In genomic region chr19:49086296-49086695, GRCh38 we compare ENCODE assay signal across 9 cellular contexts. TPM values are rescaled to one million over a fixed set of nuclear protein-coding genes. Genes with fewer than 3 reads are reported as not detected.
A peak's percentile ranks its signal among the peaks of the same experiment; 100 is the strongest.
DNase-seq lines count a peak whose midpoint lies in the region; ATAC-seq, FAIRE-seq and TF ChIP-seq lines count a peak whose summit lies in the region.
"Had no signal": no experiment of that assay in that cellular context is flagged by ENCODE, and none has a peak within 500 bp of the region (broad histone marks: within the 10 kb centered on the region; RNA-seq: fewer than 3 reads in every experiment).

No MANE protein-coding gene starts in this region.

- no peak for TF ChIP-seq POLR2A in K562 (conservative IDR thresholded peaks at IDR 0.05)
- no peak for TF ChIP-seq POLR2A in upper lobe of left lung (IDR thresholded peaks at IDR 0.05)

- H3K4me3 ChIP-seq in K562 (peak overlapping the region; percentile 77), mesenchymal stem cell (ENCODE audit: insufficient read depth in 1 of 2, low read depth in 1 of 2, low read length in 2 of 2) (peak overlapping the region; percentile 72 to 95), upper lobe of left lung (peak overlapping the region; percentile 93 to 100 (median 98))

- H3K9me3 ChIP-seq in K562 (replicated peaks; ENCODE audit: control insufficient read depth, insufficient read depth, low read depth, low read length), result no peaks in the 10 kb centered on the region
- no peaks in the 10 kb centered on the region for H3K9me3 ChIP-seq in mesenchymal stem cell (ENCODE audit: control insufficient read depth, low read length)
- no peaks in the 10 kb centered on the region for H3K9me3 ChIP-seq in upper lobe of left lung

- H3K27me3 Mint-ChIP-seq in activated naive CD4-positive, alpha-beta T cell treated with anti-CD3 and anti-CD28 coated beads for 36 hours (ENCODE audit: low read depth), result no peaks in the 10 kb centered on the region

- peaks cover 10 to 34% of the 10 kb centered on the region in 2 experiments; a peak in 4 of 5 replicates for H3K4me1 ChIP-seq in K562 (replicated peaks in 1 of 2; ENCODE audit: control insufficient read depth in 2 of 2, insufficient read depth in 2 of 2, low read length in 2 of 2)
- H3K4me1 ChIP-seq in mesenchymal stem cell (ENCODE audit: control insufficient read depth, insufficient read depth, low read depth, low read length), result peaks cover 18% of the 10 kb centered on the region
- H3K4me1 ChIP-seq in upper lobe of left lung, result peaks cover 19 to 38% (median 23%) of the 10 kb centered on the region in 4 donors

- H3K4me1 Mint-ChIP-seq in activated naive CD4-positive, alpha-beta T cell treated with anti-CD3 and anti-CD28 coated beads for 36 hours (ENCODE audit: low read depth), result peaks cover 40% of the 10 kb centered on the region

- H3K23ac ChIP-seq in mesenchymal stem cell (ENCODE audit: low read length in 2 of 2), result no peak overlapping the region

- TF ChIP-seq RAD21 in K562 (CRISPR knock-in tag; conservative IDR thresholded peaks at IDR 0.05 in 1 of 2, IDR thresholded peaks at IDR 0.05 in 1 of 2), result no peak

- H3K4me2 ChIP-seq in K562 (ENCODE audit: insufficient read depth, low read length) (peak overlapping the region; percentile 92), mesenchymal stem cell (ENCODE audit: low read length, poor library complexity, severe bottlenecking) (peak overlapping the region; percentile 89)

- H2AFZ ChIP-seq in K562 (ENCODE audit: low read depth, low read length), result no peak overlapping the region
- H2AFZ ChIP-seq in mesenchymal stem cell (ENCODE audit: low read depth, low read length), result no peak overlapping the region

- POLR2A ChIA-PET in K562 (lab: Yijun Ruan, JAX), result interaction anchor here (1.3 to 2.1 kb wide), 3 partner anchors 9 to 42 kb away, joined by 3 to 9 read pairs (median 6); no protein-coding TSS in a partner anchor

- H3K27ac ChIP-seq in K562 (ENCODE audit: extremely low read depth, low read depth, low read length) (peak overlapping the region; percentile 94), mesenchymal stem cell (ENCODE audit: low read length, poor library complexity, severe bottlenecking) (no peak overlapping the region), upper lobe of left lung (peak overlapping the region in 3 of 4 donors; percentile 91 to 95 (median 92))

- H2BK120ac ChIP-seq in mesenchymal stem cell (ENCODE audit: low read depth, low read length), result no peak overlapping the region

- H2AK5ac ChIP-seq in mesenchymal stem cell (ENCODE audit: low read length, severe bottlenecking), result no peak overlapping the region

- H3K14ac ChIP-seq in mesenchymal stem cell (ENCODE audit: low read length in 2 of 2), result no peak overlapping the region

- H4K20me1 ChIP-seq in K562 (replicated peaks; ENCODE audit: control insufficient read depth, insufficient read depth, low read length), result peaks cover 26% of the 10 kb centered on the region

- H3K4me3 Mint-ChIP-seq in activated naive CD4-positive, alpha-beta T cell treated with anti-CD3 and anti-CD28 coated beads for 36 hours, result peak overlapping the region; percentile 96

- no peaks in the 10 kb centered on the region for H3K27me3 ChIP-seq in K562 (ENCODE audit: control insufficient read depth in 2 of 2, insufficient read depth in 2 of 2, low read length in 2 of 2)
- H3K27me3 ChIP-seq in mesenchymal stem cell (ENCODE audit: control insufficient read depth in 1 of 2, insufficient read depth in 1 of 2, low read length in 2 of 2), result no peaks in the 10 kb centered on the region
- H3K27me3 ChIP-seq in upper lobe of left lung, result no peaks in the 10 kb centered on the region

- no peak overlapping the region for H3K18ac ChIP-seq in mesenchymal stem cell (ENCODE audit: low read depth in 1 of 2, low read length in 2 of 2)

- no peaks in the 10 kb centered on the region for H3K9me1 ChIP-seq in K562 (ENCODE audit: control insufficient read depth, insufficient read depth, low read length)

- H3K27ac Mint-ChIP-seq in activated naive CD4-positive, alpha-beta T cell treated with anti-CD3 and anti-CD28 coated beads for 36 hours, result peak overlapping the region; percentile 93

- no peak overlapping the region for H3K4ac ChIP-seq in mesenchymal stem cell (ENCODE audit: low read depth in 1 of 2, low read length in 2 of 2)

- no peak overlapping the region for H2BK5ac ChIP-seq in mesenchymal stem cell (ENCODE audit: low read depth, low read length, poor library complexity, severe bottlenecking)

- H3K36me3 ChIP-seq in K562 (ENCODE audit: control insufficient read depth, insufficient read depth, low read length), result peaks cover 45% of the 10 kb centered on the region
- H3K36me3 ChIP-seq in mesenchymal stem cell (ENCODE audit: control insufficient read depth in 1 of 2, insufficient read depth in 2 of 2, low read depth in 1 of 2, low read length in 2 of 2), result peaks cover 34 to 35% of the 10 kb centered on the region in 2 experiments
- H3K36me3 ChIP-seq in upper lobe of left lung, result peaks cover 12 to 39% (median 29%) of the 10 kb centered on the region in 4 donors

- DNase-seq in activated naive CD4-positive, alpha-beta T cell treated with anti-CD3 and anti-CD28 coated beads for 36 hours, result no peak
- no peak for DNase-seq in activated naive CD4-positive, alpha-beta T cell treated with Interleukin-2 at 50 U/mL for 16 hours
- no peak for DNase-seq in K562 (ENCODE audit: extremely low read depth in 1 of 4, low spot score in 3 of 4)
- DNase-seq in mesenchymal stem cell, result no peak
- no peak for DNase-seq in upper lobe of left lung
- no peak for DNase-seq in posterior vena cava (ENCODE audit: low spot score)
- DNase-seq in NCI-H748 (lab: John Stamatoyannopoulos, UW; ENCODE audit: unreplicated experiment), result no peak

- no TSS peak for BruUV-seq in K562 (replicated peaks; lab: Mats Ljungman, UMichigan)

- H4K8ac ChIP-seq in mesenchymal stem cell (ENCODE audit: low read length), result no peak overlapping the region

- FAIRE-seq in K562 (lab: Jason Lieb, UNC), result no peak

- no peak overlapping the region for H4K91ac ChIP-seq in mesenchymal stem cell (ENCODE audit: low read length)

- CTCF ChIA-PET in activated naive CD4-positive, alpha-beta T cell treated with anti-CD3 and anti-CD28 coated beads for 36 hours (lab: Charles Lee), result interaction anchor here (1.5 to 1.7 kb wide), 2 partner anchors 12 to 20 kb away, joined by 3 to 7 read pairs; no protein-coding TSS in a partner anchor
- CTCF ChIA-PET in K562 (lab: Yijun Ruan, JAX; ENCODE audit: low intra/inter-chr PET ratio), result no interaction called here

- H3K36me3 Mint-ChIP-seq in activated naive CD4-positive, alpha-beta T cell treated with anti-CD3 and anti-CD28 coated beads for 36 hours (ENCODE audit: low read depth), result peaks cover 39% of the 10 kb centered on the region

- WGBS in K562 (ENCODE audit: insufficient coverage, low coverage, missing lambda C conversion rate), result 2% methylated on average over 11 of the region's 11 CpGs
- 82% methylated on average over 10 of the region's 11 CpGs for WGBS in mesenchymal stem cell
- WGBS in upper lobe of left lung, 2 donors, result 56 to 57% methylated on average over 11 of the region's 11 CpGs

- H2BK12ac ChIP-seq in mesenchymal stem cell (ENCODE audit: low read length in 2 of 2), result peak overlapping the region in 1 of 2 experiments; percentile 6

- H2BK15ac ChIP-seq in mesenchymal stem cell (ENCODE audit: low read depth, poor library complexity, severe bottlenecking), result no peak overlapping the region

- peaks cover 2% of the 10 kb centered on the region for H3K79me1 ChIP-seq in mesenchymal stem cell (replicated peaks; ENCODE audit: low read length, poor library complexity, severe bottlenecking)

- ATAC-seq in K562 (no peak), upper lobe of left lung (ENCODE audit: low FRiP score in 2 of 2) (no peak), HG02852 (IDR thresholded peaks at IDR 0.05; ENCODE audit: unreplicated experiment) (no peak)

- H3K9ac ChIP-seq in K562 (ENCODE audit: insufficient read depth in 1 of 2, low read depth in 2 of 2, low read length in 2 of 2) (peak overlapping the region; percentile 94 to 98), mesenchymal stem cell (ENCODE audit: low read length) (peak overlapping the region; percentile 98)

- in situ Hi-C loops in K562 (cut with MboI), result no loop called here

- intact Hi-C loops in activated naive CD4-positive, alpha-beta T cell treated with anti-CD3 and anti-CD28 coated beads for 36 hours (cut with micrococcal nuclease), result loop anchor here (5.0 kb wide), 1 partner anchor 289 kb away; no protein-coding TSS in a partner anchor
- intact Hi-C loops in K562 (cut with micrococcal nuclease) (no loop called here), posterior vena cava (cut with DNase I) (no loop called here)

- H3K79me2 ChIP-seq in K562 (ENCODE audit: control insufficient read depth, insufficient read depth, low read length), result peaks cover 61% of the 10 kb centered on the region

- TF ChIP-seq EP300 in K562 (IDR thresholded peaks at IDR 0.05; ENCODE audit: low read length) (no peak), upper lobe of left lung (IDR thresholded peaks at IDR 0.05) (no peak)

- no peaks in the 10 kb centered on the region for H3K9me3 Mint-ChIP-seq in activated naive CD4-positive, alpha-beta T cell treated with anti-CD3 and anti-CD28 coated beads for 36 hours

- TF ChIP-seq CTCF in K562 (IDR thresholded peaks at IDR 0.05 in 2 of 3, conservative IDR thresholded peaks at IDR 0.05 in 1 of 3; ENCODE audit: insufficient read depth in 2 of 3, low read depth in 1 of 3, low read length in 3 of 3), result no peak
- TF ChIP-seq CTCF in upper lobe of left lung (IDR thresholded peaks at IDR 0.05), result no peak

RNA-seq across cellular contexts. Expression of gene SNRNP70, which starts 1.0 kb away (rescaled TPM):
- total RNA-seq in activated naive CD4-positive, alpha-beta T cell treated with anti-CD3 and anti-CD28 coated beads for 36 hours, result 100 to 1,000 TPM; 163 to 166 TPM
- 309 and 784 TPM in 2 replicates for total RNA-seq in K562 (2011; cell fraction: chromatin; rRNA removed; ENCODE audit: low replicate concordance)
- 479 and 527 TPM in 2 replicates for total RNA-seq in K562 (2011; cell fraction: nucleolus; rRNA removed)
- 307 and 384 TPM in 2 replicates for total RNA-seq in K562 (2011; cell fraction: nucleoplasm; rRNA removed)
- total RNA-seq in K562 (2014; rRNA removed) (496 and 541 TPM in 2 replicates), K562 (2014; rRNA removed; fragmentation: Illumina TruSeq; extraction: Trizol) (82.0 and 82.4 TPM in 2 replicates), K562 (2015; rRNA removed; fragmentation: Illumina TruSeq; extraction: Trizol) (122 and 128 TPM in 2 replicates), K562 (2021) (201 and 234 TPM in 2 replicates), upper lobe of left lung (1,000 to 10,000 TPM in 1 of 6 donors, 100 to 1,000 TPM in 5; 147 to 1,500 (median 176) TPM), posterior vena cava (100 to 1,000 TPM; 114 to 124 TPM)
- polyA plus RNA-seq in K562 (2011; rRNA removed) (136 and 190 TPM in 2 replicates), K562 (2014; fragmentation: Illumina TruSeq; extraction: Trizol) (143 and 188 TPM in 2 replicates), K562 (2014; fragmentation: Nextera tagmentation; extraction: Ambion mirVana) (1 to 10 TPM; 2.8 to 3.2 TPM), K562 (2014; rRNA removed) (401 and 493 TPM in 2 replicates)
- 172 and 316 TPM in 2 replicates for polyA plus RNA-seq in K562 (2011; cell fraction: cytosol; rRNA removed)
- polyA plus RNA-seq in K562 (2011; cell fraction: nucleus; rRNA removed), result 716 and 1,314 TPM in 2 replicates
- polyA plus RNA-seq in K562 (2012), result 250 and 336 TPM in 2 replicates
- polyA minus RNA-seq in K562 (2011; rRNA and poly(A)+ RNA removed), result 40.2 and 43.9 TPM in 2 replicates
- 86.0 and 90.3 TPM in 2 replicates for polyA minus RNA-seq in K562 (2011; cell fraction: cytosol; rRNA and poly(A)+ RNA removed)
- polyA minus RNA-seq in K562 (2011; cell fraction: nucleus; rRNA and poly(A)+ RNA removed), result 98.1 and 126 TPM in 2 replicates
- 176 TPM for polyA plus RNA-seq in mesenchymal stem cell (2013, experiment 1 of 2)
- 175 TPM for polyA plus RNA-seq in mesenchymal stem cell (2013, experiment 2 of 2)

RNA-seq across cellular contexts. Expression of gene KCNA7, which starts 13.8 kb away (rescaled TPM):
- not detected for total RNA-seq in activated naive CD4-positive, alpha-beta T cell treated with anti-CD3 and anti-CD28 coated beads for 36 hours
- total RNA-seq in K562 (2011; cell fraction: chromatin; rRNA removed; ENCODE audit: low replicate concordance), result 0.12 TPM in 1 of 2 replicates, not detected in the other
- total RNA-seq in K562 (2011; cell fraction: nucleolus; rRNA removed), result 0.13 and 0.17 TPM in 2 replicates
- total RNA-seq in K562 (2011; cell fraction: nucleoplasm; rRNA removed), result 0.15 TPM in 1 of 2 replicates, not detected in the other
- total RNA-seq in K562 (2014; rRNA removed), result 0.04 and 0.05 TPM in 2 replicates
- 0.04 TPM in 1 of 2 replicates, not detected in the other for total RNA-seq in K562 (2014; rRNA removed; fragmentation: Illumina TruSeq; extraction: Trizol)
- total RNA-seq in K562 (2015; rRNA removed; fragmentation: Illumina TruSeq; extraction: Trizol), result not detected in 2 replicates
- not detected in 2 replicates for total RNA-seq in K562 (2021)
- not detected in 2 replicates for polyA plus RNA-seq in K562 (2011; rRNA removed)
- polyA plus RNA-seq in K562 (2011; cell fraction: cytosol; rRNA removed), result 0.01 TPM in 1 of 2 replicates, not detected in the other
- not detected in 2 replicates for polyA plus RNA-seq in K562 (2011; cell fraction: nucleus; rRNA removed)
- 0.01 and 0.04 TPM in 2 replicates for polyA plus RNA-seq in K562 (2012)
- polyA plus RNA-seq in K562 (2014; fragmentation: Illumina TruSeq; extraction: Trizol), result 0.04 TPM in 1 of 2 replicates, not detected in the other
- not detected for polyA plus RNA-seq in K562 (2014; fragmentation: Nextera tagmentation; extraction: Ambion mirVana)
- not detected in 2 replicates for polyA plus RNA-seq in K562 (2014; rRNA removed)
- polyA minus RNA-seq in K562 (2011; rRNA and poly(A)+ RNA removed), result 0.06 and 0.07 TPM in 2 replicates
- not detected in 2 replicates for polyA minus RNA-seq in K562 (2011; cell fraction: cytosol; rRNA and poly(A)+ RNA removed)
- polyA minus RNA-seq in K562 (2011; cell fraction: nucleus; rRNA and poly(A)+ RNA removed), result not detected in 2 replicates
- polyA plus RNA-seq in mesenchymal stem cell (2013, experiment 1 of 2), result not detected
- not detected for polyA plus RNA-seq in mesenchymal stem cell (2013, experiment 2 of 2)
- not detected for total RNA-seq in upper lobe of left lung
- not detected for total RNA-seq in posterior vena cava
- total RNA-seq: Daoy had no signal

RNA-seq across cellular contexts. Expression of gene NTF4, which starts 21.7 kb away (rescaled TPM):
- total RNA-seq in activated naive CD4-positive, alpha-beta T cell treated with anti-CD3 and anti-CD28 coated beads for 36 hours, result not detected
- total RNA-seq in K562 (2011; cell fraction: chromatin; rRNA removed; ENCODE audit: low replicate concordance), result not detected in 2 replicates
- total RNA-seq in K562 (2011; cell fraction: nucleolus; rRNA removed), result not detected in 2 replicates
- not detected in 2 replicates for total RNA-seq in K562 (2011; cell fraction: nucleoplasm; rRNA removed)
- not detected in 2 replicates for total RNA-seq in K562 (2014; rRNA removed)
- total RNA-seq in K562 (2014; rRNA removed; fragmentation: Illumina TruSeq; extraction: Trizol), result not detected in 2 replicates
- total RNA-seq in K562 (2015; rRNA removed; fragmentation: Illumina TruSeq; extraction: Trizol), result not detected in 2 replicates
- not detected in 2 replicates for total RNA-seq in K562 (2021)
- polyA plus RNA-seq in K562 (2011; rRNA removed), result not detected in 2 replicates
- polyA plus RNA-seq in K562 (2011; cell fraction: cytosol; rRNA removed), result not detected in 2 replicates
- not detected in 2 replicates for polyA plus RNA-seq in K562 (2011; cell fraction: nucleus; rRNA removed)
- 0.18 TPM in 1 of 2 replicates, not detected in the other for polyA plus RNA-seq in K562 (2012)
- not detected in 2 replicates for polyA plus RNA-seq in K562 (2014; fragmentation: Illumina TruSeq; extraction: Trizol)
- not detected for polyA plus RNA-seq in K562 (2014; fragmentation: Nextera tagmentation; extraction: Ambion mirVana)
- polyA plus RNA-seq in K562 (2014; rRNA removed), result not detected in 2 replicates
- polyA minus RNA-seq in K562 (2011; rRNA and poly(A)+ RNA removed), result not detected in 2 replicates
- not detected in 2 replicates for polyA minus RNA-seq in K562 (2011; cell fraction: cytosol; rRNA and poly(A)+ RNA removed)
- not detected in 2 replicates for polyA minus RNA-seq in K562 (2011; cell fraction: nucleus; rRNA and poly(A)+ RNA removed)
- 0.17 TPM for polyA plus RNA-seq in mesenchymal stem cell (2013, experiment 1 of 2)
- polyA plus RNA-seq in mesenchymal stem cell (2013, experiment 2 of 2), result 0.18 TPM
- 10 to 100 TPM in 1 of 6 donors, 1 to 10 TPM in 5; 1.2 to 10.5 (median 4.9) TPM for total RNA-seq in upper lobe of left lung
- not detected for total RNA-seq in posterior vena cava
- total RNA-seq: Daoy had no signal

RNA-seq across cellular contexts. Expression of gene LIN7B, which starts 27.9 kb away (rescaled TPM):
- total RNA-seq in activated naive CD4-positive, alpha-beta T cell treated with anti-CD3 and anti-CD28 coated beads for 36 hours, result 1 to 10 TPM; 3.4 to 3.8 TPM
- total RNA-seq in K562 (2011; cell fraction: chromatin; rRNA removed; ENCODE audit: low replicate concordance), result 18.4 and 32.9 TPM in 2 replicates
- 24.3 and 26.6 TPM in 2 replicates for total RNA-seq in K562 (2011; cell fraction: nucleolus; rRNA removed)
- 18.6 and 20.3 TPM in 2 replicates for total RNA-seq in K562 (2011; cell fraction: nucleoplasm; rRNA removed)
- 11.0 and 12.4 TPM in 2 replicates for total RNA-seq in K562 (2014; rRNA removed)
- 1.1 and 1.6 TPM in 2 replicates for total RNA-seq in K562 (2014; rRNA removed; fragmentation: Illumina TruSeq; extraction: Trizol)
- total RNA-seq in K562 (2015; rRNA removed; fragmentation: Illumina TruSeq; extraction: Trizol), result 4.0 and 4.1 TPM in 2 replicates
- 9.2 and 9.6 TPM in 2 replicates for total RNA-seq in K562 (2021)
- 5.9 and 10.3 TPM in 2 replicates for polyA plus RNA-seq in K562 (2011; rRNA removed)
- 8.5 and 10.8 TPM in 2 replicates for polyA plus RNA-seq in K562 (2011; cell fraction: cytosol; rRNA removed)
- 36.2 and 41.7 TPM in 2 replicates for polyA plus RNA-seq in K562 (2011; cell fraction: nucleus; rRNA removed)
- 9.0 and 9.4 TPM in 2 replicates for polyA plus RNA-seq in K562 (2012)
- 3.1 and 5.1 TPM in 2 replicates for polyA plus RNA-seq in K562 (2014; fragmentation: Illumina TruSeq; extraction: Trizol)
- 1 to 10 TPM in 1 of 2 experiments, under 1 TPM in 1; 0.89 to 1.4 TPM for polyA plus RNA-seq in K562 (2014; fragmentation: Nextera tagmentation; extraction: Ambion mirVana)
- 15.7 and 18.3 TPM in 2 replicates for polyA plus RNA-seq in K562 (2014; rRNA removed)
- 3.4 and 4.1 TPM in 2 replicates for polyA minus RNA-seq in K562 (2011; rRNA and poly(A)+ RNA removed)
- 1.5 and 4.3 TPM in 2 replicates for polyA minus RNA-seq in K562 (2011; cell fraction: cytosol; rRNA and poly(A)+ RNA removed)
- 8.2 and 8.7 TPM in 2 replicates for polyA minus RNA-seq in K562 (2011; cell fraction: nucleus; rRNA and poly(A)+ RNA removed)
- 5.4 TPM for polyA plus RNA-seq in mesenchymal stem cell (2013, experiment 1 of 2)
- polyA plus RNA-seq in mesenchymal stem cell (2013, experiment 2 of 2), result 5.1 TPM
- total RNA-seq in upper lobe of left lung, result 10 to 100 TPM in 1 of 6 donors, 1 to 10 TPM in 5; 3.1 to 10.2 (median 7.6) TPM
- total RNA-seq in posterior vena cava, result 1 to 10 TPM; 9.0 to 9.3 TPM

RNA-seq across cellular contexts. Expression of gene CGB7, which starts 28.7 kb away (rescaled TPM):
- total RNA-seq in activated naive CD4-positive, alpha-beta T cell treated with anti-CD3 and anti-CD28 coated beads for 36 hours, result not detected
- total RNA-seq in K562 (2011; cell fraction: chromatin; rRNA removed; ENCODE audit: low replicate concordance), result not detected in 2 replicates
- not detected in 2 replicates for total RNA-seq in K562 (2011; cell fraction: nucleolus; rRNA removed)
- total RNA-seq in K562 (2011; cell fraction: nucleoplasm; rRNA removed), result not detected in 2 replicates
- total RNA-seq in K562 (2014; rRNA removed) (not detected in 2 replicates), K562 (2014; rRNA removed; fragmentation: Illumina TruSeq; extraction: Trizol) (not detected in 2 replicates), K562 (2015; rRNA removed; fragmentation: Illumina TruSeq; extraction: Trizol) (not detected in 2 replicates), K562 (2021) (not detected in 2 replicates), upper lobe of left lung (1 to 10 TPM in 1 of 6 donors, under 1 TPM in 5; 0.22 to 5.2 (median 0.55) TPM), posterior vena cava (not detected)
- polyA plus RNA-seq in K562 (2011; rRNA removed) (not detected in 2 replicates), K562 (2014; fragmentation: Illumina TruSeq; extraction: Trizol) (not detected in 2 replicates), K562 (2014; fragmentation: Nextera tagmentation; extraction: Ambion mirVana) (not detected), K562 (2014; rRNA removed) (not detected in 2 replicates)
- polyA plus RNA-seq in K562 (2011; cell fraction: cytosol; rRNA removed), result 0.18 TPM in 1 of 2 replicates, not detected in the other
- 0.06 TPM in 1 of 2 replicates, not detected in the other for polyA plus RNA-seq in K562 (2011; cell fraction: nucleus; rRNA removed)
- polyA plus RNA-seq in K562 (2012), result 0.04 TPM in 1 of 2 replicates, not detected in the other
- not detected in 2 replicates for polyA minus RNA-seq in K562 (2011; rRNA and poly(A)+ RNA removed)
- polyA minus RNA-seq in K562 (2011; cell fraction: cytosol; rRNA and poly(A)+ RNA removed), result not detected in 2 replicates
- not detected in 2 replicates for polyA minus RNA-seq in K562 (2011; cell fraction: nucleus; rRNA and poly(A)+ RNA removed)
- 0.23 TPM for polyA plus RNA-seq in mesenchymal stem cell (2013, experiment 1 of 2)
- polyA plus RNA-seq in mesenchymal stem cell (2013, experiment 2 of 2), result 0.27 TPM
